ENCODE assay signal across 23 cellular contexts in genomic region chrX:9492901-9493300, GRCh38.
"Had no signal": no experiment of that assay in that cellular context is flagged by ENCODE, and none has a peak within 500 bp of the region (broad histone marks: within the 10 kb centered on the region; RNA-seq: fewer than 3 reads in every experiment).

No MANE protein-coding gene starts in this region.

- H2AFZ ChIP-seq: parathyroid adenoma had no signal

- H3K27me3 ChIP-seq: neutrophil, tibial artery had no signal

- H3K27ac Mint-ChIP-seq: activated B cell treated with CpG ODN at 0.5 μM for 24 hours; activated CD4-positive, alpha-beta T cell treated with anti-CD3 and anti-CD28 coated beads for 36 hours; activated naive CD4-positive, alpha-beta T cell treated with anti-CD3 and anti-CD28 coated beads, Interleukin-2, amount 10 ng/mL, durations not matched to agents 7 days and 5 days; nephron; stimulated activated naive CD8-positive, alpha-beta T cell treated with anti-CD3 and anti-CD28 coated beads, Interleukin-15, Interleukin-2, amounts not matched to agents 100 ng/mL and 50 ng/mL, for 24 hours; T-helper 1 cell treated with Interleukin-12 subunit alpha and Interleukin-12 subunit beta and Interleukin-4 antibody, amounts not matched to agents 30 μg/mL and 1 μg/mL, for 36 hours had no signal

- H3K4me1 ChIP-seq: heart right ventricle, parathyroid adenoma had no signal

- H3K79me2 ChIP-seq: parathyroid adenoma had no signal

- H3K9me3 Mint-ChIP-seq: activated B cell treated with CpG ODN at 0.5 μM for 24 hours; activated naive CD4-positive, alpha-beta T cell treated with anti-CD3 and anti-CD28 coated beads, Interleukin-2, amount 10 ng/mL, durations not matched to agents 7 days and 5 days; stimulated activated naive CD8-positive, alpha-beta T cell treated with anti-CD3 and anti-CD28 coated beads, Interleukin-15, Interleukin-2, amounts not matched to agents 100 ng/mL and 50 ng/mL, for 24 hours; T-helper 1 cell treated with Interleukin-12 subunit alpha and Interleukin-12 subunit beta and Interleukin-4 antibody, amounts not matched to agents 30 μg/mL and 1 μg/mL, for 36 hours had no signal

- H3K27me3 Mint-ChIP-seq: activated B cell treated with CpG ODN at 0.5 μM for 24 hours; activated CD4-positive, alpha-beta T cell treated with anti-CD3 and anti-CD28 coated beads for 36 hours; activated naive CD4-positive, alpha-beta T cell treated with anti-CD3 and anti-CD28 coated beads, Interleukin-2, amount 10 ng/mL, durations not matched to agents 7 days and 5 days; stimulated activated naive CD8-positive, alpha-beta T cell treated with anti-CD3 and anti-CD28 coated beads, Interleukin-15, Interleukin-2, amounts not matched to agents 100 ng/mL and 50 ng/mL, for 24 hours had no signal

- DNase-seq: activated B cell treated with CpG ODN at 0.5 μM for 24 hours; activated CD4-positive, alpha-beta T cell treated with anti-CD3 and anti-CD28 coated beads for 36 hours; activated CD4-positive, alpha-beta T cell treated with anti-CD3 and anti-CD28 coated beads, Interleukin-2, amount 50 U/mL, for 48 hours; activated effector memory CD4-positive, alpha-beta T cell treated with anti-CD3 and anti-CD28 coated beads, Interleukin-2, amount 50 U/mL, for 16 hours; activated naive CD4-positive, alpha-beta T cell treated with anti-CD3 and anti-CD28 coated beads, Interleukin-2, amount 10 ng/mL, durations not matched to agents 7 days and 5 days; activated T-cell treated with anti-CD3 and anti-CD28 coated beads, Interleukin-2, amount 50 U/mL, for 48 hours; amygdala; cortex of kidney; effector CD4-positive, alpha-beta T cell; heart right ventricle; right cardiac atrium; stimulated activated CD4-positive, alpha-beta T cell treated with anti-CD3 and anti-CD28 coated beads, Interleukin-1b, Interleukin-23, amount 100 ng/mL, for 48 hours; substantia nigra; tibial artery had no signal

- FAIRE-seq: endometrium, keratinocyte, urothelium cell line had no signal

- H3K4me3 ChIP-seq: heart right ventricle, lung, tibial artery had no signal

- ATAC-seq: activated CD4-positive, alpha-beta T cell treated with anti-CD3 and anti-CD28 coated beads for 36 hours; heart right ventricle; right cardiac atrium had no signal

- H3K36me3 ChIP-seq: heart right ventricle, neutrophil, tibial artery had no signal

- H3K9ac ChIP-seq: parathyroid adenoma had no signal

- H3K4me3 Mint-ChIP-seq: activated B cell treated with CpG ODN at 0.5 μM for 24 hours; activated CD4-positive, alpha-beta T cell treated with anti-CD3 and anti-CD28 coated beads for 36 hours; activated naive CD4-positive, alpha-beta T cell treated with anti-CD3 and anti-CD28 coated beads, Interleukin-2, amount 10 ng/mL, durations not matched to agents 7 days and 5 days; nephron; stimulated activated naive CD8-positive, alpha-beta T cell treated with anti-CD3 and anti-CD28 coated beads, Interleukin-15, Interleukin-2, amounts not matched to agents 100 ng/mL and 50 ng/mL, for 24 hours; T-helper 1 cell treated with Interleukin-12 subunit alpha and Interleukin-12 subunit beta and Interleukin-4 antibody, amounts not matched to agents 30 μg/mL and 1 μg/mL, for 36 hours had no signal

- H3K9me3 ChIP-seq: heart right ventricle, neutrophil, tibial artery had no signal

- H3K27ac ChIP-seq: heart right ventricle, neutrophil, parathyroid adenoma, tibial artery had no signal
